In the genomic region with DNA sequence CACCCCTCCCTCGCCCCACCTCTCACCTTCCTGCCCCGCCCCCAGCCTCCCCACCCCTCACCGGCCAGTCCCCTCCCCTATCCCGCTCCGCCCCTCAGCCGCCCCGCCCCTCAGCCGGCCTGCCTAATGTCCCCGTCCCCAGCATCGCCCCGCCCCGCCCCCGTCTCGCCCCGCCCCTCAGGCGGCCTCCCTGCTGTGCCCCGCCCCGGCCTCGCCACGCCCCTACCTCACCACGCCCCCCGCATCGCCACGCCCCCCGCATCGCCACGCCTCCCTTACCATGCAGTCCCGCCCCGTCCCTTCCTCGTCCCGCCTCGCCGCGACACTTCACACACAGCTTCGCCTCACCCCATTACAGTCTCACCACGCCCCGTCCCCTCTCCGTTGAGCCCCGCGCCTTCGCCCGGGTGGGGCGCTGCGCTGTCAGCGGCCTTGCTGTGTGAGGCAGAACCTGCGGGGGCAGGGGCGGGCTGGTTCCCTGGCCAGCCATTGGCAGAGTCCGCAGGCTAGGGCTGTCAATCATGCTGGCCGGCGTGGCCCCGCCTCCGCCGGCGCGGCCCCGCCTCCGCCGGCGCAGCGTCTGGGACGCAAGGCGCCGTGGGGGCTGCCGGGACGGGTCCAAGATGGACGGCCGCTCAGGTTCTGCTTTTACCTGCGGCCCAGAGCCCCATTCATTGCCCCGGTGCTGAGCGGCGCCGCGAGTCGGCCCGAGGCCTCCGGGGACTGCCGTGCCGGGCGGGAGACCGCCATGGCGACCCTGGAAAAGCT, we compare ENCODE assay signal across 8 cellular contexts. TPM values are rescaled to one million over a fixed set of nuclear protein-coding genes. Genes with fewer than 3 reads are reported as not detected.
A peak's percentile ranks its signal among the peaks of the same experiment; 100 is the strongest.
DNase-seq lines count a peak whose midpoint lies in the region; ATAC-seq, FAIRE-seq and TF ChIP-seq lines count a peak whose summit lies in the region.

A gene (plus strand): TSS at position 604 of the 768 bp plus-strand sequence. CDS start 145 bp downstream, at position 749.
A gene (minus strand): TSS at position 461 of the 768 bp plus-strand sequence.

- H3K4me1 ChIP-seq in DOHH2 (ENCODE audit: control insufficient read depth, low read length) (peaks cover 36% of the 10 kb centered on the region), GM23248 (ENCODE audit: insufficient read depth) (peaks cover 18% of the 10 kb centered on the region), fibroblast of lung (ENCODE audit: control insufficient read depth, extremely low read depth, insufficient read depth, low read length) (peaks cover 13% of the 10 kb centered on the region)
- H3K4me1 ChIP-seq in naive thymus-derived CD4-positive, alpha-beta T cell (ENCODE audit: control insufficient read depth in 2 of 2, insufficient read depth in 2 of 2, low read length in 2 of 2), result peaks cover 10 to 16% of the 10 kb centered on the region in 2 donors

- H3K27me3 ChIP-seq in DOHH2 (ENCODE audit: control insufficient read depth, low read length) (no peaks in the 10 kb centered on the region), GM23248 (replicated peaks; ENCODE audit: insufficient read depth) (no peaks in the 10 kb centered on the region), fibroblast of lung (ENCODE audit: control insufficient read depth, insufficient read depth, low read length) (no peaks in the 10 kb centered on the region)
- no peaks in the 10 kb centered on the region for H3K27me3 ChIP-seq in naive thymus-derived CD4-positive, alpha-beta T cell (ENCODE audit: control insufficient read depth in 2 of 2, insufficient read depth in 2 of 2, low read length in 2 of 2)

- H3K27ac ChIP-seq in DOHH2 (ENCODE audit: low read depth, low read length) (peak within 1 kb of the TSS; percentile 87), GM23248 (peak within 1 kb of the TSS; percentile 94), KOPT-K1 (ENCODE audit: low read depth, low read length, poor library complexity, severe bottlenecking) (peak within 1 kb of the TSS; percentile 65), fibroblast of lung (ENCODE audit: insufficient read depth, low read length) (peak within 1 kb of the TSS; percentile 91)
- peak within 1 kb of the TSS; percentile 89 for H3K27ac ChIP-seq in naive thymus-derived CD4-positive, alpha-beta T cell (ENCODE audit: low read depth, low read length)

- H3K9me3 ChIP-seq in DOHH2 (ENCODE audit: control insufficient read depth, insufficient read depth, low read length) (no peaks in the 10 kb centered on the region), GM23248 (ENCODE audit: low read depth) (no peaks in the 10 kb centered on the region), KOPT-K1 (ENCODE audit: insufficient read depth, low read length, poor library complexity, severe bottlenecking) (no peaks in the 10 kb centered on the region), fibroblast of lung (ENCODE audit: control insufficient read depth, insufficient read depth, low read depth, low read length) (no peaks in the 10 kb centered on the region)
- H3K9me3 ChIP-seq in naive thymus-derived CD4-positive, alpha-beta T cell (ENCODE audit: control insufficient read depth in 2 of 3, low read length in 3 of 3), result no peaks in the 10 kb centered on the region

- CTCF ChIA-PET in naive thymus-derived CD4-positive, alpha-beta T cell (lab: Charles Lee), result no interaction called here

- peaks cover 45% of the 10 kb centered on the region for H3K79me2 ChIP-seq in DOHH2 (ENCODE audit: control insufficient read depth, low read length)
- H3K79me2 ChIP-seq in GM23248 (ENCODE audit: insufficient read depth), result peaks cover 40% of the 10 kb centered on the region
- peaks cover 34% of the 10 kb centered on the region for H3K79me2 ChIP-seq in fibroblast of lung (ENCODE audit: control insufficient read depth, insufficient read depth, low read length)

- intact Hi-C loops in activated T-helper 1 cell treated with anti-CD3 and anti-CD28 coated beads, Interleukin-12 subunit alpha, Interleukin-12 subunit beta, Interleukin-2, Interleukin-4 antibody, amounts not matched to agents 30 ng/mL and 10 ng/mL and 1 ng/mL, durations not matched to agents 14 hours and 24 hours and 36 hours (cut with micrococcal nuclease), result loop anchor here (1.0 to 10.0 kb wide), 13 partner anchors 11 to 1493 kb away; a partner anchor contains a TSS
- intact Hi-C loops in naive thymus-derived CD4-positive, alpha-beta T cell (cut with micrococcal nuclease), result loop anchor here (1.0 to 10.0 kb wide), 18 partner anchors 27 to 1493 kb away; a partner anchor contains a TSS

- FAIRE-seq in RCC 7860 (lab: Jason Lieb, UNC), result no peak

- peaks cover 28% of the 10 kb centered on the region for H3K4me1 Mint-ChIP-seq in activated T-helper 1 cell treated with anti-CD3 and anti-CD28 coated beads, Interleukin-12 subunit alpha, Interleukin-12 subunit beta, Interleukin-2, Interleukin-4 antibody, amounts not matched to agents 30 ng/mL and 10 ng/mL and 1 ng/mL, durations not matched to agents 14 hours and 24 hours and 36 hours (ENCODE audit: low read depth)
- peaks cover 17 to 36% (median 31%) of the 10 kb centered on the region in 7 donors for H3K4me1 Mint-ChIP-seq in naive thymus-derived CD4-positive, alpha-beta T cell
- H3K4me1 Mint-ChIP-seq in stimulated activated effector memory CD8-positive, alpha-beta T cell treated with anti-CD3 and anti-CD28 coated beads, Interleukin-12 subunit alpha, Interleukin-12 subunit beta, amount 100 ng/mL, for 72 hours, result peaks cover 23% of the 10 kb centered on the region

- peaks cover 25% of the 10 kb centered on the region for H3F3A ChIP-seq in DOHH2 (ENCODE audit: control insufficient read depth, insufficient read depth)
- peaks cover 13% of the 10 kb centered on the region for H3F3A ChIP-seq in GM23248 (ENCODE audit: insufficient read depth)

- TF ChIP-seq CTCF in DOHH2 (IDR thresholded peaks at IDR 0.05; ENCODE audit: low read depth, low read length, poor library complexity, severe bottlenecking), result peak; percentile 19
- TF ChIP-seq CTCF in fibroblast of lung (conservative IDR thresholded peaks at IDR 0.05 in 1 of 2, IDR thresholded peaks at IDR 0.05 in 1 of 2; ENCODE audit: low read depth in 1 of 2, low read length in 2 of 2), result no peak

- H3K27ac Mint-ChIP-seq in activated T-helper 1 cell treated with anti-CD3 and anti-CD28 coated beads, Interleukin-12 subunit alpha, Interleukin-12 subunit beta, Interleukin-2, Interleukin-4 antibody, amounts not matched to agents 30 ng/mL and 10 ng/mL and 1 ng/mL, durations not matched to agents 14 hours and 24 hours and 36 hours, result peak within 1 kb of the TSS; percentile 90
- H3K27ac Mint-ChIP-seq in naive thymus-derived CD4-positive, alpha-beta T cell, result peak within 1 kb of the TSS; percentile 70 to 95 (median 93)
- peak within 1 kb of the TSS; percentile 96 for H3K27ac Mint-ChIP-seq in stimulated activated effector memory CD8-positive, alpha-beta T cell treated with anti-CD3 and anti-CD28 coated beads, Interleukin-12 subunit alpha, Interleukin-12 subunit beta, amount 100 ng/mL, for 72 hours

- POLR2A ChIA-PET in naive thymus-derived CD4-positive, alpha-beta T cell (lab: Charles Lee), result interaction anchor here (0.6 to 3.0 kb wide), 6 partner anchors 16 to 111 kb away, joined by 3 to 9 read pairs (median 4); a partner anchor contains a TSS

- H3K36me3 ChIP-seq in DOHH2 (ENCODE audit: control insufficient read depth, low read length), result peaks cover 7% of the 10 kb centered on the region
- H3K36me3 ChIP-seq in GM23248 (ENCODE audit: low read depth), result no peaks in the 10 kb centered on the region
- H3K36me3 ChIP-seq in KOPT-K1 (ENCODE audit: insufficient read depth, low read length), result no peaks in the 10 kb centered on the region; the same call in 1 of the 2 replicates
- no peaks in the 10 kb centered on the region for H3K36me3 ChIP-seq in fibroblast of lung (ENCODE audit: control insufficient read depth, insufficient read depth, low read length)
- H3K36me3 ChIP-seq in naive thymus-derived CD4-positive, alpha-beta T cell (ENCODE audit: control insufficient read depth in 2 of 3, insufficient read depth in 3 of 3, low read length in 3 of 3), result no peaks in the 10 kb centered on the region

- H2AFZ ChIP-seq in GM23248, result peak within 1 kb of the TSS; percentile 91
- H2AFZ ChIP-seq in fibroblast of lung (ENCODE audit: low read length), result peak within 1 kb of the TSS; percentile 97

- H3K9ac ChIP-seq in GM23248, result peak within 1 kb of the TSS; percentile 98
- peak within 1 kb of the TSS; percentile 90 for H3K9ac ChIP-seq in fibroblast of lung (ENCODE audit: insufficient read depth, low read length)

- WGBS in GM23248 (ENCODE audit: low coverage in 1 of 2, low lambda C conversion rate in 2 of 2, missing lambda C conversion rate in 2 of 2), 2 experiments, result 1 to 4% methylated on average over 45 to 59 of the region's 81 CpGs

- H3K4me2 ChIP-seq in DOHH2 (ENCODE audit: low read length), result peak within 1 kb of the TSS; percentile 87
- H3K4me2 ChIP-seq in GM23248 (ENCODE audit: unreplicated experiment), result peak within 1 kb of the TSS; percentile 93
- peak within 1 kb of the TSS; percentile 94 for H3K4me2 ChIP-seq in fibroblast of lung (ENCODE audit: extremely low read depth, insufficient read depth, low read length)

- in situ Hi-C loops in GM23248 (cut with MboI), result no loop called here

- H3K27me3 Mint-ChIP-seq in activated T-helper 1 cell treated with anti-CD3 and anti-CD28 coated beads, Interleukin-12 subunit alpha, Interleukin-12 subunit beta, Interleukin-2, Interleukin-4 antibody, amounts not matched to agents 30 ng/mL and 10 ng/mL and 1 ng/mL, durations not matched to agents 14 hours and 24 hours and 36 hours (ENCODE audit: insufficient read depth), result no peaks in the 10 kb centered on the region
- no peaks in the 10 kb centered on the region for H3K27me3 Mint-ChIP-seq in naive thymus-derived CD4-positive, alpha-beta T cell

- H4K20me1 ChIP-seq in DOHH2 (ENCODE audit: control insufficient read depth, insufficient read depth, low read depth, low read length), result peaks cover 4% of the 10 kb centered on the region; the same call in 1 of the 2 replicates
- no peaks in the 10 kb centered on the region for H4K20me1 ChIP-seq in GM23248 (ENCODE audit: insufficient read depth)
- H4K20me1 ChIP-seq in fibroblast of lung (ENCODE audit: control insufficient read depth, extremely low read depth, insufficient read depth, low read length), result no peaks in the 10 kb centered on the region

- H3K9me3 Mint-ChIP-seq in activated T-helper 1 cell treated with anti-CD3 and anti-CD28 coated beads, Interleukin-12 subunit alpha, Interleukin-12 subunit beta, Interleukin-2, Interleukin-4 antibody, amounts not matched to agents 30 ng/mL and 10 ng/mL and 1 ng/mL, durations not matched to agents 14 hours and 24 hours and 36 hours, result no peaks in the 10 kb centered on the region
- no peaks in the 10 kb centered on the region for H3K9me3 Mint-ChIP-seq in naive thymus-derived CD4-positive, alpha-beta T cell
- no peaks in the 10 kb centered on the region for H3K9me3 Mint-ChIP-seq in stimulated activated effector memory CD8-positive, alpha-beta T cell treated with anti-CD3 and anti-CD28 coated beads, Interleukin-12 subunit alpha, Interleukin-12 subunit beta, amount 100 ng/mL, for 72 hours

- peak within 1 kb of the TSS; percentile 89 for H3K4me3 Mint-ChIP-seq in activated T-helper 1 cell treated with anti-CD3 and anti-CD28 coated beads, Interleukin-12 subunit alpha, Interleukin-12 subunit beta, Interleukin-2, Interleukin-4 antibody, amounts not matched to agents 30 ng/mL and 10 ng/mL and 1 ng/mL, durations not matched to agents 14 hours and 24 hours and 36 hours
- peak within 1 kb of the TSS; percentile 86 to 98 (median 90) for H3K4me3 Mint-ChIP-seq in naive thymus-derived CD4-positive, alpha-beta T cell
- peak within 1 kb of the TSS; percentile 91 for H3K4me3 Mint-ChIP-seq in stimulated activated effector memory CD8-positive, alpha-beta T cell treated with anti-CD3 and anti-CD28 coated beads, Interleukin-12 subunit alpha, Interleukin-12 subunit beta, amount 100 ng/mL, for 72 hours

- H3K9me2 ChIP-seq in DOHH2 (replicated peaks; ENCODE audit: control insufficient read depth, low read length), result no peaks in the 10 kb centered on the region
- H3K9me2 ChIP-seq in GM23248 (ENCODE audit: insufficient read depth), result no peaks in the 10 kb centered on the region

- peak; percentile 90 for ATAC-seq in naive thymus-derived CD4-positive, alpha-beta T cell
- peak; percentile 92 for ATAC-seq in stimulated activated effector memory CD8-positive, alpha-beta T cell treated with anti-CD3 and anti-CD28 coated beads, Interleukin-12 subunit alpha, Interleukin-12 subunit beta, amount 100 ng/mL, for 72 hours

- peaks cover 6% of the 10 kb centered on the region for H3K36me3 Mint-ChIP-seq in activated T-helper 1 cell treated with anti-CD3 and anti-CD28 coated beads, Interleukin-12 subunit alpha, Interleukin-12 subunit beta, Interleukin-2, Interleukin-4 antibody, amounts not matched to agents 30 ng/mL and 10 ng/mL and 1 ng/mL, durations not matched to agents 14 hours and 24 hours and 36 hours (ENCODE audit: low read depth)
- H3K36me3 Mint-ChIP-seq in naive thymus-derived CD4-positive, alpha-beta T cell, result peaks cover 0 to 4% (median under 1%) of the 10 kb centered on the region in 5 donors
- peaks cover 11% of the 10 kb centered on the region for H3K36me3 Mint-ChIP-seq in stimulated activated effector memory CD8-positive, alpha-beta T cell treated with anti-CD3 and anti-CD28 coated beads, Interleukin-12 subunit alpha, Interleukin-12 subunit beta, amount 100 ng/mL, for 72 hours

- H3K4me3 ChIP-seq in DOHH2 (ENCODE audit: low read length), result peak within 1 kb of the TSS; percentile 86
- H3K4me3 ChIP-seq in GM23248, result peak within 1 kb of the TSS; percentile 100
- H3K4me3 ChIP-seq in fibroblast of lung (replicated peaks in 1 of 4; ENCODE audit: control extremely low read depth in 1 of 4, insufficient read depth in 1 of 4, low read depth in 3 of 4, low read length in 4 of 4), result peak within 1 kb of the TSS; percentile 88 to 96 (median 92)
- peak within 1 kb of the TSS; percentile 87 for H3K4me3 ChIP-seq in naive thymus-derived CD4-positive, alpha-beta T cell (ENCODE audit: low read length)

- DNase-seq in GM23248, result peak; percentile 97
- DNase-seq in RCC 7860 (ENCODE audit: low spot score), result peak; percentile 82
- peak; percentile 90 for DNase-seq in activated T-helper 1 cell treated with anti-CD3 and anti-CD28 coated beads, Interleukin-12 subunit alpha, Interleukin-12 subunit beta, Interleukin-2, Interleukin-4 antibody, amounts not matched to agents 30 ng/mL and 10 ng/mL and 1 ng/mL, durations not matched to agents 14 hours and 24 hours and 36 hours (ENCODE audit: low spot score)
- peak; percentile 88 to 94 for DNase-seq in fibroblast of lung (ENCODE audit: low read depth in 2 of 2)
- DNase-seq in naive thymus-derived CD4-positive, alpha-beta T cell, result peak; percentile 91 to 99 (median 96)
- peak; percentile 92 to 98 for DNase-seq in stimulated activated effector memory CD8-positive, alpha-beta T cell treated with anti-CD3 and anti-CD28 coated beads, Interleukin-12 subunit alpha, Interleukin-12 subunit beta, amount 100 ng/mL, for 72 hours (ENCODE audit: low spot score in 2 of 2)

RNA-seq across cellular contexts. Expression of the first gene that starts in this region (rescaled TPM):
- 14.8 and 26.5 TPM in 2 replicates for total RNA-seq in GM23248 (2014; rRNA removed; shearing (Covaris generic))
- polyA plus RNA-seq in GM23248 (2016; fragmentation: Nextera tagmentation; extraction: Ambion mirVana) (7.0 and 8.2 TPM in 2 replicates), fibroblast of lung (13.2 and 19.2 TPM in 2 replicates)
- 65.9 and 66.9 TPM in 2 replicates for total RNA-seq in activated T-helper 1 cell treated with anti-CD3 and anti-CD28 coated beads, Interleukin-12 subunit alpha, Interleukin-12 subunit beta, Interleukin-2, Interleukin-4 antibody, amounts not matched to agents 30 ng/mL and 10 ng/mL and 1 ng/mL, durations not matched to agents 14 hours and 24 hours and 36 hours
- 41.8 and 52.9 TPM in 2 replicates for total RNA-seq in fibroblast of lung
- 15.5 and 18.1 TPM in 2 replicates for polyA plus RNA-seq in fibroblast of lung (2012)
- polyA minus RNA-seq in fibroblast of lung (ENCODE audit: low replicate concordance), result 172 and 236 TPM in 2 replicates
- total RNA-seq in naive thymus-derived CD4-positive, alpha-beta T cell, result 100 to 1,000 TPM in 1 of 5 experiments, 10 to 100 TPM in 4; 61.4 to 115 (median 72.5) TPM
- 1 to 10 TPM; 2.4 to 5.2 TPM for polyA plus RNA-seq in naive thymus-derived CD4-positive, alpha-beta T cell

RNA-seq across cellular contexts. Expression of the second gene that starts in this region (rescaled TPM):
- not detected in 2 replicates for total RNA-seq in GM23248 (2014; rRNA removed; shearing (Covaris generic))
- polyA plus RNA-seq in GM23248 (2016; fragmentation: Nextera tagmentation; extraction: Ambion mirVana), result not detected in 2 replicates
- not detected in 2 replicates for total RNA-seq in activated T-helper 1 cell treated with anti-CD3 and anti-CD28 coated beads, Interleukin-12 subunit alpha, Interleukin-12 subunit beta, Interleukin-2, Interleukin-4 antibody, amounts not matched to agents 30 ng/mL and 10 ng/mL and 1 ng/mL, durations not matched to agents 14 hours and 24 hours and 36 hours
- not detected in 2 replicates for total RNA-seq in fibroblast of lung
- not detected in 2 replicates for polyA plus RNA-seq in fibroblast of lung
- not detected in 2 replicates for polyA plus RNA-seq in fibroblast of lung (2012)
- not detected in 2 replicates for polyA minus RNA-seq in fibroblast of lung (ENCODE audit: low replicate concordance)
- total RNA-seq in naive thymus-derived CD4-positive, alpha-beta T cell, result not detected
- not detected for polyA plus RNA-seq in naive thymus-derived CD4-positive, alpha-beta T cell

Comparison
In these comparisons a context has a peak if more than half of its experiments do, and no peak if none do; other contexts are left out.
1. Peak in every context shown above with its lines: DNase-seq, ATAC-seq, H3K4me3 ChIP-seq and H3K27ac ChIP-seq.